ENCODE assay signal across 2 cellular contexts in genomic region chr2:33340265-33340664, GRCh38.
TF ChIP-seq lines count a peak whose summit lies in the region.

No MANE protein-coding gene starts in this region.

TF ChIP-seq in liver, 16 proteins besides CTCF, POLR2A, EP300 and RAD21 (continued from another document):
- TF ChIP-seq, protein P1, sequence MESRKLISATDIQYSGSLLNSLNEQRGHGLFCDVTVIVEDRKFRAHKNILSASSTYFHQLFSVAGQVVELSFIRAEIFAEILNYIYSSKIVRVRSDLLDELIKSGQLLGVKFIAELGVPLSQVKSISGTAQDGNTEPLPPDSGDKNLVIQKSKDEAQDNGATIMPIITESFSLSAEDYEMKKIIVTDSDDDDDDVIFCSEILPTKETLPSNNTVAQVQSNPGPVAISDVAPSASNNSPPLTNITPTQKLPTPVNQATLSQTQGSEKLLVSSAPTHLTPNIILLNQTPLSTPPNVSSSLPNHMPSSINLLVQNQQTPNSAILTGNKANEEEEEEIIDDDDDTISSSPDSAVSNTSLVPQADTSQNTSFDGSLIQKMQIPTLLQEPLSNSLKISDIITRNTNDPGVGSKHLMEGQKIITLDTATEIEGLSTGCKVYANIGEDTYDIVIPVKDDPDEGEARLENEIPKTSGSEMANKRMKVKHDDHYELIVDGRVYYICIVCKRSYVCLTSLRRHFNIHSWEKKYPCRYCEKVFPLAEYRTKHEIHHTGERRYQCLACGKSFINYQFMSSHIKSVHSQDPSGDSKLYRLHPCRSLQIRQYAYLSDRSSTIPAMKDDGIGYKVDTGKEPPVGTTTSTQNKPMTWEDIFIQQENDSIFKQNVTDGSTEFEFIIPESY (IDR thresholded peaks at IDR 0.05): no peak
- TF ChIP-seq FOXA2 (IDR thresholded peaks at IDR 0.05) (no peak), RXRA (IDR thresholded peaks at IDR 0.05) (peak; percentile 40 to 52), SP1 (IDR thresholded peaks at IDR 0.05) (peak; percentile 14)

TF ChIP-seq in HepG2, 621 proteins besides CTCF, POLR2A, EP300 and RAD21 (continued from another document):
- TF ChIP-seq, protein P1 (CRISPR knock-in tag; IDR thresholded peaks at IDR 0.05): no peak
- no peak for TF ChIP-seq AKNA (CRISPR knock-in tag; IDR thresholded peaks at IDR 0.05; ENCODE audit: borderline replicate concordance)
- TF ChIP-seq ZNF383 (CRISPR knock-in tag; IDR thresholded peaks at IDR 0.05; ENCODE audit: borderline replicate concordance): no peak
- no peak for TF ChIP-seq SRY (CRISPR knock-in tag; IDR thresholded peaks at IDR 0.05)
- no peak for TF ChIP-seq ZNF672 (CRISPR knock-in tag; IDR thresholded peaks at IDR 0.05)
- no peak for TF ChIP-seq ZNF841 (CRISPR knock-in tag; IDR thresholded peaks at IDR 0.05; ENCODE audit: borderline replicate concordance)
